In the genomic region with DNA sequence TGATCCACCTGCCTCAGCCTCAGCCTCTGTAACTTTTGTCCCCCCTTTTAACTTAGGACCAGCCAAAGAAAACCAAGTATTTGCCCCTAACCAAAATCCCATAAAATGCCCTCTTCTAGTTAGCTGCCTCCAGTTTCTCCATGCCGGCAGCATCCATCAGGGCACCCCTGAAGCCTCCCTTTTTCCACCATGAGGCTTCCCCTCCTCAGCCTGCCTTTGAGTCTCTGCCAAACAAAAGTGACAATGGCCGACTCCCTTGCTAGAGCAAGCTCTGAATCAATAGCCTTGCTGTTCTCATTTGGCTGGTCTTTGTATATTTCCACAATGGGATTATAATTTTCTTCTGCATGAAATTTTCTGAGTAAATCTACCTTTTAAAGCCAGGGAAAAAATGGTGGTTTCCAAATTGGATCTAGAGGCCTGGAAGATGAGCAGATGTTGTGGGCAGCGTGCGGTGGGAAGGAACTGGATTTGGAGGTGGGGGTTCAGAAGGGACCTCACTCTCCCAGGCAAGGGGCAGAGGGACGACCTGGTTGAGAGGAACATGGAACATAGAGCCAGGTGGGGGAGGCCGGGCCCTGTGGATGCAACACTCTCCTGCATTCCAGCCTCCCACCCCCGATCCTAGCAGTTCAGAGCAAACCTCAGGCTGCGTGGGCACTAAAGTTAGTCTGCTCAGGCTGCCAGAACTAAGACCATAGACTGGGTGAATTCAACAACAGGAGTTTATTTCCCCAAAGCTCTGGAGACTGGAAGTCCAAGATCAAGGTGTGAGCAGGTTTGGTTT, we compare ENCODE assay signal across 13 cellular contexts.
"Had no signal": no experiment of that assay in that cellular context is flagged by ENCODE, and none has a peak within 500 bp of the region (broad histone marks: within the 10 kb centered on the region; RNA-seq: fewer than 3 reads in every experiment).

No MANE protein-coding gene starts in this region.

- H3K36me3 ChIP-seq: prostate gland, SJCRH30, spleen had no signal

- H3K4me1 ChIP-seq: prostate gland, SJCRH30 had no signal

- ATAC-seq: activated CD8-positive, alpha-beta T cell treated with anti-CD3 and anti-CD28 coated beads, Interleukin-2, amount 10 ng/mL, durations not matched to agents 7 days and 5 days; esophagus mucosa; left lobe of liver; sciatic nerve; stimulated activated naive B cell treated with anti-CD40 and anti-IgM and Interleukin-4, amounts not matched to agents 10 μg/mL and 1 μg/mL and 100 μg/mL, for 72 hours had no signal

- H3K9me3 Mint-ChIP-seq: activated naive CD4-positive, alpha-beta T cell treated with anti-CD3 and anti-CD28 coated beads, Interleukin-2, amount 10 ng/mL, durations not matched to agents 7 days and 5 days; stimulated activated naive B cell treated with anti-CD40 and anti-IgM and Interleukin-4, amounts not matched to agents 10 μg/mL and 1 μg/mL and 100 μg/mL, for 72 hours had no signal

- H3K4me3 Mint-ChIP-seq: activated CD8-positive, alpha-beta T cell treated with anti-CD3 and anti-CD28 coated beads, Interleukin-2, amount 10 ng/mL, durations not matched to agents 7 days and 5 days; activated naive CD4-positive, alpha-beta T cell treated with anti-CD3 and anti-CD28 coated beads, Interleukin-2, amount 10 ng/mL, durations not matched to agents 7 days and 5 days; stimulated activated naive B cell treated with anti-CD40 and anti-IgM and Interleukin-4, amounts not matched to agents 10 μg/mL and 1 μg/mL and 100 μg/mL, for 72 hours had no signal

- H3K4me3 ChIP-seq: prostate gland, SJCRH30, spleen had no signal

- H3K27ac ChIP-seq: prostate gland, SJCRH30, spleen had no signal

- H3K36me3 Mint-ChIP-seq: activated naive CD4-positive, alpha-beta T cell treated with anti-CD3 and anti-CD28 coated beads, Interleukin-2, amount 10 ng/mL, durations not matched to agents 7 days and 5 days; stimulated activated naive B cell treated with anti-CD40 and anti-IgM and Interleukin-4, amounts not matched to agents 10 μg/mL and 1 μg/mL and 100 μg/mL, for 72 hours had no signal

- H3K27ac Mint-ChIP-seq: activated CD8-positive, alpha-beta T cell treated with anti-CD3 and anti-CD28 coated beads, Interleukin-2, amount 10 ng/mL, durations not matched to agents 7 days and 5 days; activated naive CD4-positive, alpha-beta T cell treated with anti-CD3 and anti-CD28 coated beads, Interleukin-2, amount 10 ng/mL, durations not matched to agents 7 days and 5 days; stimulated activated naive B cell treated with anti-CD40 and anti-IgM and Interleukin-4, amounts not matched to agents 10 μg/mL and 1 μg/mL and 100 μg/mL, for 72 hours had no signal

- DNase-seq: activated CD4-positive, alpha-beta T cell treated with anti-CD3 and anti-CD28 coated beads for 4 hours; activated CD8-positive, alpha-beta T cell treated with anti-CD3 and anti-CD28 coated beads, Interleukin-2, amount 10 ng/mL, durations not matched to agents 7 days and 5 days; activated naive CD4-positive, alpha-beta T cell treated with anti-CD3 and anti-CD28 coated beads, Interleukin-2, amount 10 ng/mL, durations not matched to agents 7 days and 5 days; glutamatergic neuron; mammary epithelial cell; SJCRH30; spleen; stimulated activated CD4-positive, alpha-beta T cell treated with anti-CD3 and anti-CD28 coated beads, Interleukin-1b, Interleukin-23, amount 100 ng/mL, for 48 hours; stimulated activated naive B cell treated with anti-CD40 and anti-IgM and Interleukin-4, amounts not matched to agents 10 μg/mL and 1 μg/mL and 100 μg/mL, for 72 hours had no signal

- H3K9me3 ChIP-seq: prostate gland, SJCRH30, spleen had no signal
